19 cellular contexts compared by ENCODE assay signal in genomic region chr11:107844041-107844440, GRCh38. TPM values are rescaled to one million over a fixed set of nuclear protein-coding genes. Genes with fewer than 3 reads are reported as not detected.
DNase-seq lines count a peak whose midpoint lies in the region; ATAC-seq and TF ChIP-seq lines count a peak whose summit lies in the region.
"Had no signal": no experiment of that assay in that cellular context is flagged by ENCODE, and none has a peak within 500 bp of the region (broad histone marks: within the 10 kb centered on the region; RNA-seq: fewer than 3 reads in every experiment).

No MANE protein-coding gene starts in this region.

- intact Hi-C loops in esophagus muscularis mucosa (cut with DNase I): no loop called here
- intact Hi-C loops in aorta (cut with DNase I): no loop called here

- H3K36me3 ChIP-seq in esophagus muscularis mucosa (no peaks in the 10 kb centered on the region), SJCRH30 (no peaks in the 10 kb centered on the region), aorta (ENCODE audit: control insufficient read depth in 1 of 2, insufficient read depth in 2 of 2, low read length in 1 of 2) (no peaks in the 10 kb centered on the region)
- H3K36me3 ChIP-seq: colonic mucosa, upper lobe of right lung had no signal

- WGBS in esophagus muscularis mucosa: 93% methylated on average over 6 of the region's 7 CpGs
- 95 to 98% methylated on average over 7 of the region's 7 CpGs for WGBS in aorta, 2 donors

- TF ChIP-seq POLR2A in esophagus muscularis mucosa (IDR thresholded peaks at IDR 0.05; ENCODE audit: low read depth): no peak

- H3K4me3 Mint-ChIP-seq in T-helper 17 cell: no peak overlapping the region
- H3K4me3 Mint-ChIP-seq: immature natural killer cell had no signal

- H3K27me3 Mint-ChIP-seq in T-helper 17 cell: no peaks in the 10 kb centered on the region
- H3K27me3 Mint-ChIP-seq: IgD-negative memory B cell had no signal

- no peak overlapping the region for H3K4me3 ChIP-seq in fibroblast of mammary gland (ENCODE audit: control insufficient read depth, low read depth, low read length)
- no peak overlapping the region for H3K4me3 ChIP-seq in esophagus muscularis mucosa
- no peak overlapping the region for H3K4me3 ChIP-seq in SJCRH30
- H3K4me3 ChIP-seq in aorta (ENCODE audit: low read length in 2 of 2): no peak overlapping the region
- H3K4me3 ChIP-seq: BLaER1, colonic mucosa, psoas muscle, upper lobe of right lung had no signal

- TF ChIP-seq CTCF in fibroblast of mammary gland (conservative IDR thresholded peaks at IDR 0.05; ENCODE audit: control insufficient read depth, insufficient read depth, low read depth, low read length) (no peak), esophagus muscularis mucosa (IDR thresholded peaks at IDR 0.05) (no peak)

- TF ChIP-seq EP300 in esophagus muscularis mucosa (IDR thresholded peaks at IDR 0.05): no peak

- no peak for ATAC-seq in T-helper 17 cell
- ATAC-seq in aorta (ENCODE audit: low FRiP score): no peak
- ATAC-seq: activated naive CD4-positive, alpha-beta T cell treated with anti-CD3 and anti-CD28 coated beads, Interleukin-2, amount 50 U/mL, for 72 hours; psoas muscle; Right ventricle myocardium inferior; upper lobe of right lung had no signal

- H3K36me3 Mint-ChIP-seq in T-helper 17 cell (ENCODE audit: low read depth): no peaks in the 10 kb centered on the region
- H3K36me3 Mint-ChIP-seq: immature natural killer cell had no signal

- no peaks in the 10 kb centered on the region for H3K9me3 ChIP-seq in T-helper 17 cell (ENCODE audit: control insufficient read depth, low read length, poor library complexity, severe bottlenecking)
- H3K9me3 ChIP-seq in esophagus muscularis mucosa: no peaks in the 10 kb centered on the region
- H3K9me3 ChIP-seq in SJCRH30 (replicated peaks): no peaks in the 10 kb centered on the region
- H3K9me3 ChIP-seq in aorta (ENCODE audit: control insufficient read depth, low read length): no peaks in the 10 kb centered on the region
- H3K9me3 ChIP-seq: BLaER1, colonic mucosa, psoas muscle, upper lobe of right lung had no signal

- peak overlapping the region; percentile 14 for H3K27ac Mint-ChIP-seq in T-helper 17 cell
- H3K27ac Mint-ChIP-seq: IgD-negative memory B cell, immature natural killer cell had no signal

- H3K27me3 ChIP-seq in esophagus muscularis mucosa (no peaks in the 10 kb centered on the region), SJCRH30 (no peaks in the 10 kb centered on the region), aorta (ENCODE audit: control insufficient read depth in 1 of 2, insufficient read depth in 2 of 2, low read length in 1 of 2) (no peaks in the 10 kb centered on the region)
- H3K27me3 ChIP-seq: BLaER1, colonic mucosa, upper lobe of right lung had no signal

- no peak overlapping the region for H3K27ac ChIP-seq in esophagus muscularis mucosa (replicated peaks in 1 of 4)
- no peak overlapping the region for H3K27ac ChIP-seq in SJCRH30
- H3K27ac ChIP-seq in aorta (ENCODE audit: low read depth in 1 of 2, low read length in 2 of 2): no peak overlapping the region
- H3K27ac ChIP-seq: BLaER1, colonic mucosa, psoas muscle, upper lobe of right lung had no signal

- peaks cover 31% of the 10 kb centered on the region for H3K4me1 Mint-ChIP-seq in T-helper 17 cell

- H3K4me1 ChIP-seq in esophagus muscularis mucosa (peaks cover 9 to 18% (median 16%) of the 10 kb centered on the region in 4 donors), SJCRH30 (peaks cover 10% of the 10 kb centered on the region), aorta (ENCODE audit: control insufficient read depth in 1 of 2, insufficient read depth in 2 of 2, low read length in 2 of 2) (no peaks in the 10 kb centered on the region)

- DNase-seq in A172 (ENCODE audit: low spot score) (peak; percentile 23), GM03348 (ENCODE audit: low spot score) (peak; percentile 22), T-helper 17 cell (no peak), fibroblast of mammary gland (ENCODE audit: low read depth) (peak; percentile 84), esophagus muscularis mucosa (ENCODE audit: extremely low spot score) (no peak), SJCRH30 (no peak), NCI-H2029 (lab: John Stamatoyannopoulos, UW) (no peak), aorta (no peak)
- DNase-seq: colonic mucosa, DMS79, immature natural killer cell, NCI-H146, NCI-H524 treated with DMSO at 0.1 percent for 48 hours, psoas muscle, upper lobe of right lung had no signal

RNA-seq across cellular contexts. Expression of gene SLC35F2, which starts 14.5 kb away (rescaled TPM):
- total RNA-seq in A172 (2014; rRNA removed; shearing (Covaris generic)): 11.2 and 13.8 TPM in 2 replicates
- 1 to 10 TPM; 7.3 to 9.1 TPM for total RNA-seq in T-helper 17 cell
- total RNA-seq in esophagus muscularis mucosa: 1 to 10 TPM; 2.1 to 4.1 (median 3.9) TPM
- total RNA-seq in SJCRH30 (2014; rRNA removed; shearing (Covaris generic)): 7.6 and 9.5 TPM in 2 replicates
- 10 to 100 TPM in 1 of 2 donors, 1 to 10 TPM in 1; 6.1 to 12.1 TPM for total RNA-seq in aorta
- polyA plus RNA-seq in aorta: 1 to 10 TPM; 2.0 to 3.6 TPM

Comparison
In these comparisons a context has a peak if more than half of its experiments do, and no peak if none do; other contexts are left out.
1. DNase-seq: peak in A172 (single experiment), GM03348 (single experiment) and fibroblast of mammary gland (single experiment); none in T-helper 17 cell (0 of 3), esophagus muscularis mucosa (single experiment), SJCRH30 (0 of 2), NCI-H2029 (single experiment) and aorta (0 of 2).